In the genomic region with DNA sequence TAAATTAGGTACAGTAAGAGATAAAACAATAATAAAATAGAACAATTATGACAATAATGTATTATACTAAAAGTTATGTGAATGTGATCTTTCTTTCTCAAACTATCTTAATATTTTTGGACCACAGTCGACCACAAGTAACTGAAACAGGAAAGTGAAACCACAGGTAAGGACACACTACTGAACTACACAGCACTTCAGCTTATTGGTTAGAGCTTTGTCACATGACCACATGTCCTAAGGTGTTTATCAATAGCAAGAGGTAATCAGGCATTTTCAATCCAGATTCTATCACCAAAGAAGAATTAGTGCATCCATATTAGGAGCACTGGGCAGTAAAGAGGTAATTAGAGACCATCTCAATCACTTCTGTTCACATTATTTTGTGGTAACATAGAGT, we compare ENCODE assay signal across 1 cellular context.
TF ChIP-seq lines count a peak whose summit lies in the region.

No MANE protein-coding gene starts in this region.

TF ChIP-seq in K562, 482 proteins besides CTCF, POLR2A, EP300 and RAD21 (continued from another document):
- TF ChIP-seq, protein P1, sequence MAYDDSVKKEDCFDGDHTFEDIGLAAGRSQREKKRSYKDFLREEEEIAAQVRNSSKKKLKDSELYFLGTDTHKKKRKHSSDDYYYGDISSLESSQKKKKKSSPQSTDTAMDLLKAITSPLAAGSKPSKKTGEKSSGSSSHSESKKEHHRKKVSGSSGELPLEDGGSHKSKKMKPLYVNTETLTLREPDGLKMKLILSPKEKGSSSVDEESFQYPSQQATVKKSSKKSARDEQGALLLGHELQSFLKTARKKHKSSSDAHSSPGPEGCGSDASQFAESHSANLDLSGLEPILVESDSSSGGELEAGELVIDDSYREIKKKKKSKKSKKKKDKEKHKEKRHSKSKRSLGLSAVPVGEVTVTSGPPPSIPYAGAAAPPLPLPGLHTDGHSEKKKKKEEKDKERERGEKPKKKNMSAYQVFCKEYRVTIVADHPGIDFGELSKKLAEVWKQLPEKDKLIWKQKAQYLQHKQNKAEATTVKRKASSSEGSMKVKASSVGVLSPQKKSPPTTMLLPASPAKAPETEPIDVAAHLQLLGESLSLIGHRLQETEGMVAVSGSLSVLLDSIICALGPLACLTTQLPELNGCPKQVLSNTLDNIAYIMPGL (CRISPR knock-in tag; IDR thresholded peaks at IDR 0.05): no peak
